1 cellular context compared by ENCODE assay signal in genomic region chr19:49801401-49801888, GRCh38.
TF ChIP-seq lines count a peak whose summit lies in the region.

No MANE protein-coding gene starts in this region.

TF ChIP-seq in H1, 55 proteins besides CTCF, POLR2A, EP300 and RAD21:
- TF ChIP-seq SP4 (IDR thresholded peaks at IDR 0.05; ENCODE audit: low read length) (no peak), TBP (IDR thresholded peaks at IDR 0.05; ENCODE audit: low read depth, low read length) (no peak), ZNF274 (IDR thresholded peaks at IDR 0.05; ENCODE audit: borderline replicate concordance, extremely low read depth, low read length) (no peak), SIRT6 (IDR thresholded peaks at IDR 0.05; ENCODE audit: low read length) (no peak), YY1 (IDR thresholded peaks at IDR 0.05; ENCODE audit: low read depth, low read length) (no peak), FOSL1 (IDR thresholded peaks at IDR 0.05; ENCODE audit: insufficient read depth, low read depth, low read length) (no peak)
- TF ChIP-seq, protein P1, sequence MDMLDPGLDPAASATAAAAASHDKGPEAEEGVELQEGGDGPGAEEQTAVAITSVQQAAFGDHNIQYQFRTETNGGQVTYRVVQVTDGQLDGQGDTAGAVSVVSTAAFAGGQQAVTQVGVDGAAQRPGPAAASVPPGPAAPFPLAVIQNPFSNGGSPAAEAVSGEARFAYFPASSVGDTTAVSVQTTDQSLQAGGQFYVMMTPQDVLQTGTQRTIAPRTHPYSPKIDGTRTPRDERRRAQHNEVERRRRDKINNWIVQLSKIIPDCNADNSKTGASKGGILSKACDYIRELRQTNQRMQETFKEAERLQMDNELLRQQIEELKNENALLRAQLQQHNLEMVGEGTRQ (IDR thresholded peaks at IDR 0.05; ENCODE audit: low read length): no peak
- TF ChIP-seq, protein P2, sequence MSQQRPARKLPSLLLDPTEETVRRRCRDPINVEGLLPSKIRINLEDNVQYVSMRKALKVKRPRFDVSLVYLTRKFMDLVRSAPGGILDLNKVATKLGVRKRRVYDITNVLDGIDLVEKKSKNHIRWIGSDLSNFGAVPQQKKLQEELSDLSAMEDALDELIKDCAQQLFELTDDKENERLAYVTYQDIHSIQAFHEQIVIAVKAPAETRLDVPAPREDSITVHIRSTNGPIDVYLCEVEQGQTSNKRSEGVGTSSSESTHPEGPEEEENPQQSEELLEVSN (IDR thresholded peaks at IDR 0.05): no peak
TF ChIP-seq in H1: peak in this region for 0.
